In the genomic region with DNA sequence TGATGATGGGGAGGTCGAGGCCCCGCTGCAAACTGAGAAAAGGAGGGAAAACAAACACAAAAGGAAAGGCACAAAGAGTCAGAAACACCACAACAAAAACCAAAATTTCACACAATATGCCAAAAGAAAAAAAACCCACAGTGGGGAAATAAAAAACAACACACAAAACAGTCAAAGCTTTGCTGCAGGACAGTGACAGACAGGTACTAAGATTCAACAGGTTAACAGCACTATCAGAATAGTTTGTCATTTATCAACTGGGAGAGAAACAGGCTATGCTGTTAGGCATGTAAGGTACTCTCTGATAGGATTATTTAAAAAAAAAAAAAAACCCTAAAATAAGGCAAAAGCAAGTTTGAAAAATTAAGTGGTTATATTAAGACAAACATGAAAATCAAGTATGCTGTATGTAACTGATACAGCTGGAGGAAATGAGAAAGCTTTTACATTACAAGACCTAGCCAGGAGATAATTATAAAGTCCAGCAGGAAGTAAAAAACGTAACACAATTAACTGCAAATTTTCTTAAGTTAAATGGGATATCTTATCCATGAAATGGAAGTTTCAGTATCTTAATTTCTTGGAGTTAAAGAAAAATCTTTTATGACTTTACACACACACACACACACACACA, we compare ENCODE assay signal across 20 cellular contexts.
DNase-seq lines count a peak whose midpoint lies in the region; ATAC-seq, FAIRE-seq and TF ChIP-seq lines count a peak whose summit lies in the region.
"Had no signal": no experiment of that assay in that cellular context is flagged by ENCODE, and none has a peak within 500 bp of the region (broad histone marks: within the 10 kb centered on the region; RNA-seq: fewer than 3 reads in every experiment).

No MANE protein-coding gene starts in this region.

- no peaks in the 10 kb centered on the region for H3K9me2 ChIP-seq in Loucy (replicated peaks; ENCODE audit: low read depth, low read length)

- DNase-seq in MCF 10A (ENCODE audit: unreplicated experiment) (no peak), breast epithelium (ENCODE audit: low spot score in 2 of 2) (no peak), WTC11 (ENCODE audit: low spot score) (no peak), amygdala (lab: John Stamatoyannopoulos, UW) (no peak), RCC 7860 (ENCODE audit: low spot score) (no peak), NAMALWA (ENCODE audit: low spot score) (no peak)
- DNase-seq: Caco-2; CD4-positive, alpha-beta T cell; DMS 273 treated with DMSO at 0.1 percent for 48 hours; DMS79 treated with DMSO at 0.1 percent for 48 hours; H7; HFFc6; NCI-H1105 treated with DMSO at 0.1 percent for 48 hours; NCI-H2029 treated with DMSO at 0.1 percent for 48 hours; NCI-H446 treated with DMSO at 0.1 percent for 48 hours; NCI-H526 treated with DMSO at 0.1 percent for 48 hours had no signal

- H3K4me1 ChIP-seq in breast epithelium (no peaks in the 10 kb centered on the region), Loucy (ENCODE audit: insufficient read depth, low read length, poor library complexity, severe bottlenecking) (peaks cover 56% of the 10 kb centered on the region), neutrophil (ENCODE audit: control insufficient read depth in 1 of 2, insufficient read depth in 1 of 2, low read depth in 1 of 2, low read length in 1 of 2) (peaks cover 81 to 86% of the 10 kb centered on the region in 2 experiments)
- H3K4me1 ChIP-seq: Caco-2 had no signal

- H3K79me2 ChIP-seq in Loucy (ENCODE audit: insufficient read depth, low read length): no peaks in the 10 kb centered on the region

- no peak overlapping the region for H3K27ac ChIP-seq in breast epithelium
- peak overlapping the region; percentile 40 for H3K27ac ChIP-seq in neutrophil

- H3K36me3 ChIP-seq in breast epithelium (no peaks in the 10 kb centered on the region), Loucy (ENCODE audit: insufficient read depth, low read length) (no peaks in the 10 kb centered on the region; the same call in 1 of the 2 replicates), neutrophil (no peaks in the 10 kb centered on the region)

- H4K20me1 ChIP-seq in Loucy (ENCODE audit: insufficient read depth, low read length, poor library complexity, severe bottlenecking): no peaks in the 10 kb centered on the region

- CTCF ChIA-PET in MCF 10A (lab: Yijun Ruan, JAX): interaction anchor here (0.7 to 0.8 kb wide), 2 partner anchors 8 to 16 kb away, joined by 3 to 4 read pairs; no protein-coding TSS in a partner anchor
- CTCF ChIA-PET in WTC11 (lab: Charles Lee): no interaction called here

- no peak overlapping the region; the same call in 1 of the 2 replicates for H2AFZ ChIP-seq in Loucy (ENCODE audit: low read length)

- H3K27me3 ChIP-seq in breast epithelium (no peaks in the 10 kb centered on the region), Loucy (ENCODE audit: insufficient read depth, low read length, poor library complexity, severe bottlenecking) (no peaks in the 10 kb centered on the region), neutrophil (no peaks in the 10 kb centered on the region)

- intact Hi-C loops in MCF 10A (cut with micrococcal nuclease) (no loop called here), breast epithelium (cut with DNase I; ENCODE audit: low total_unique reads) (no loop called here)

- no peaks in the 10 kb centered on the region for H3K27me3 Mint-ChIP-seq in MCF 10A (ENCODE audit: insufficient read depth, unreplicated experiment)
- no peaks in the 10 kb centered on the region for H3K27me3 Mint-ChIP-seq in WTC11 (ENCODE audit: low read depth)
- H3K27me3 Mint-ChIP-seq: CD4-positive, alpha-beta T cell had no signal

- ATAC-seq in WTC11: no peak
- ATAC-seq: GM12878, Panc1 had no signal

- TF ChIP-seq CTCF in MCF 10A (IDR thresholded peaks at IDR 0.05; ENCODE audit: unreplicated experiment) (no peak), breast epithelium (IDR thresholded peaks at IDR 0.05) (no peak), Loucy (conservative IDR thresholded peaks at IDR 0.05; ENCODE audit: low read length) (no peak), WTC11 (IDR thresholded peaks at IDR 0.05) (no peak), neutrophil (IDR thresholded peaks at IDR 0.05) (no peak)

- no peak for FAIRE-seq in RCC 7860 (lab: Jason Lieb, UNC)
- FAIRE-seq: GM12878 had no signal

- peak overlapping the region; percentile 54 for H3K9ac ChIP-seq in Loucy (ENCODE audit: low read depth, low read length, poor library complexity, severe bottlenecking)

- H3K4me1 Mint-ChIP-seq in MCF 10A (ENCODE audit: insufficient read depth, unreplicated experiment): no peaks in the 10 kb centered on the region
- H3K4me1 Mint-ChIP-seq in WTC11: peaks cover 32% of the 10 kb centered on the region

- TF ChIP-seq POLR2A in breast epithelium (IDR thresholded peaks at IDR 0.05): no peak

- H3K4me3 ChIP-seq in breast epithelium (no peak overlapping the region), Loucy (ENCODE audit: low read length, poor library complexity, severe bottlenecking) (peak overlapping the region; percentile 12), neutrophil (ENCODE audit: low read depth in 1 of 2, low read length in 1 of 2) (no peak overlapping the region)
- H3K4me3 ChIP-seq: GM12878 had no signal

- POLR2A ChIA-PET in MCF 10A (lab: Yijun Ruan, JAX) (interaction anchor here (0.7 to 1.1 kb wide), 2 partner anchors 11 to 12 kb away, joined by 3 to 4 read pairs; no protein-coding TSS in a partner anchor), WTC11 (lab: Charles Lee) (interaction anchor here (0.6 kb wide), 1 partner anchor 198 kb away, joined by 3 read pairs; no protein-coding TSS in a partner anchor)

- H3F3A ChIP-seq in Loucy (ENCODE audit: low read depth): no peaks in the 10 kb centered on the region

- H3K27ac Mint-ChIP-seq in MCF 10A (ENCODE audit: low read depth, unreplicated experiment): peak overlapping the region; percentile 8
- peak overlapping the region; percentile 28; the same call in 1 of the 2 replicates for H3K27ac Mint-ChIP-seq in WTC11
- H3K27ac Mint-ChIP-seq: CD4-positive, alpha-beta T cell; HFFc6 had no signal

- H3K4me2 ChIP-seq in Loucy (ENCODE audit: low read depth, low read length, poor library complexity, severe bottlenecking): peak overlapping the region; percentile 60

- H3K9me3 ChIP-seq in breast epithelium (no peaks in the 10 kb centered on the region), Loucy (ENCODE audit: insufficient read depth, low read depth, low read length) (no peaks in the 10 kb centered on the region), neutrophil (no peaks in the 10 kb centered on the region)
- H3K9me3 ChIP-seq: Caco-2 had no signal

- H3K36me3 Mint-ChIP-seq in MCF 10A (ENCODE audit: insufficient read depth, unreplicated experiment): peaks cover 16% of the 10 kb centered on the region
- no peaks in the 10 kb centered on the region for H3K36me3 Mint-ChIP-seq in WTC11

- H3K9me3 Mint-ChIP-seq in MCF 10A (ENCODE audit: unreplicated experiment): no peaks in the 10 kb centered on the region
- no peaks in the 10 kb centered on the region for H3K9me3 Mint-ChIP-seq in WTC11
- H3K9me3 Mint-ChIP-seq: CD4-positive, alpha-beta T cell; HFFc6 had no signal

- BruUV-seq in MCF 10A (replicated peaks; lab: Mats Ljungman, UMichigan): no TSS peak

- H3K4me3 Mint-ChIP-seq in MCF 10A (ENCODE audit: unreplicated experiment) (no peak overlapping the region), WTC11 (no peak overlapping the region)
- H3K4me3 Mint-ChIP-seq: CD4-positive, alpha-beta T cell; HFFc6 had no signal

TF ChIP-seq in WTC11, 78 proteins besides CTCF, POLR2A, EP300 and RAD21:
- TF ChIP-seq, protein P1, sequence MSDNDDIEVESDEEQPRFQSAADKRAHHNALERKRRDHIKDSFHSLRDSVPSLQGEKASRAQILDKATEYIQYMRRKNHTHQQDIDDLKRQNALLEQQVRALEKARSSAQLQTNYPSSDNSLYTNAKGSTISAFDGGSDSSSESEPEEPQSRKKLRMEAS (CRISPR knock-in tag; IDR thresholded peaks at IDR 0.05): no peak
- TF ChIP-seq MXD4 (CRISPR knock-in tag; IDR thresholded peaks at IDR 0.05; ENCODE audit: borderline replicate concordance): no peak
